ENCODE assay signal across 8 cellular contexts in genomic region chr1:168178227-168178637, GRCh38. TPM values are rescaled to one million over a fixed set of nuclear protein-coding genes. Genes with fewer than 3 reads are reported as not detected.
DNase-seq lines count a peak whose midpoint lies in the region; ATAC-seq lines count a peak whose summit lies in the region.

No MANE protein-coding gene starts in this region.

- WGBS in mesodermal cell (ENCODE audit: insufficient coverage in 2 of 2), 2 experiments, result 62 to 67% methylated on average over 3 of the region's 5 CpGs

- H3K36me3 ChIP-seq in mesodermal cell (ENCODE audit: control insufficient read depth, insufficient read depth, low read length), result no peaks in the 10 kb centered on the region

- H3K4me1 ChIP-seq in mesodermal cell (ENCODE audit: control insufficient read depth, insufficient read depth, low read length, poor library complexity, severe bottlenecking), result no peaks in the 10 kb centered on the region

- H3K9me3 ChIP-seq in mesodermal cell (ENCODE audit: control insufficient read depth, low read length), result no peaks in the 10 kb centered on the region

- H3K27ac ChIP-seq in mesodermal cell (ENCODE audit: low read depth, low read length, severe bottlenecking), result peak overlapping the region; percentile 95

- ATAC-seq in Right ventricle myocardium superior (ENCODE audit: poor library complexity) (peak; percentile 5), Right ventricle myocardium inferior (no peak), HG02610 (IDR thresholded peaks at IDR 0.05; ENCODE audit: unreplicated experiment) (no peak)

- DNase-seq in Right ventricle myocardium superior (no peak), Right ventricle myocardium inferior (ENCODE audit: missing footprints) (no peak), cerebellar cortex (ENCODE audit: low spot score) (peak; percentile 2), NCI-H146 treated with DMSO at 0.1 percent for 48 hours (lab: John Stamatoyannopoulos, UW; ENCODE audit: unreplicated experiment) (no peak), DMS153 treated with DMSO at 0.1 percent for 48 hours (lab: John Stamatoyannopoulos, UW; ENCODE audit: unreplicated experiment) (no peak), NOMO-1 (lab: John Stamatoyannopoulos, UW; ENCODE audit: unreplicated experiment in 2 of 2) (no peak)

- intact Hi-C loops in Right ventricle myocardium superior (cut with DNase I) (no loop called here), Right ventricle myocardium inferior (cut with DNase I) (loop anchor here (5.0 kb wide), 1 partner anchor 49 kb away; the partner anchor contains the start of gene SFT2D2)

- H3K4me3 ChIP-seq in mesodermal cell (ENCODE audit: extremely low read depth, insufficient read depth, low read length, poor library complexity, severe bottlenecking), result peak overlapping the region; percentile 81

RNA-seq across cellular contexts. Expression of gene TIPRL, which starts 0.5 kb away (rescaled TPM):
- total RNA-seq in Right ventricle myocardium superior, result 23.6 TPM
- total RNA-seq in Right ventricle myocardium inferior, result 28.7 TPM
- polyA plus RNA-seq in mesodermal cell (2013, experiment 1 of 2), result 38.4 TPM
- polyA plus RNA-seq in mesodermal cell (2013, experiment 2 of 2), result 38.4 TPM

RNA-seq across cellular contexts. Expression of gene GPR161, which starts 41.5 kb away (rescaled TPM):
- total RNA-seq in Right ventricle myocardium superior (3.1 TPM), Right ventricle myocardium inferior (3.0 TPM)
- polyA plus RNA-seq in mesodermal cell (2013, experiment 1 of 2), result 23.4 TPM
- 20.6 TPM for polyA plus RNA-seq in mesodermal cell (2013, experiment 2 of 2)

RNA-seq across cellular contexts. Expression of gene SFT2D2, which starts 47.6 kb away (rescaled TPM):
- total RNA-seq in Right ventricle myocardium superior (13.7 TPM), Right ventricle myocardium inferior (16.9 TPM)
- polyA plus RNA-seq in mesodermal cell (2013, experiment 1 of 2), result 11.1 TPM
- polyA plus RNA-seq in mesodermal cell (2013, experiment 2 of 2), result 9.1 TPM
